In the genomic region with DNA sequence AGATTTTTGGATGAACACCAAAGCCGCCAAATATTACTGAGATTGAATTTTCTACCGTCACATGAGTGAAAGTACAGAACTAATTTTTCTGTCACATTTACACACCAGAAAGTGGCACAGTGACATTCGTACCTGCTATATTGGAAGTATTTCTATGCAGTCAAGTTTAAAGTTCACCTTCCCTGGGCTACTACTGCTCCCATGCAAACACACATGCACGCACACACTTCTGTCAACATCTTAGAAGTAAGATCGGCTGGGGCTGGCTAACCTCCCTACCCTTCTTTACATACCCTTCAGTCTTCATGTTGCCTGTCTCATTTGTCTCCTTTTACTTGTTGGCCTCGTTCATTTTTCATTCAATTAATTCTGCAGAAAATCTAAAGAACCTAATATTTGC, we compare ENCODE assay signal across 16 cellular contexts. TPM values are rescaled to one million over a fixed set of nuclear protein-coding genes. Genes with fewer than 3 reads are reported as not detected.
A peak's percentile ranks its signal among the peaks of the same experiment; 100 is the strongest.
DNase-seq lines count a peak whose midpoint lies in the region; ATAC-seq and TF ChIP-seq lines count a peak whose summit lies in the region.
"Had no signal": no experiment of that assay in that cellular context is flagged by ENCODE, and none has a peak within 500 bp of the region (broad histone marks: within the 10 kb centered on the region; RNA-seq: fewer than 3 reads in every experiment).

No MANE protein-coding gene starts in this region.

- H3K4me3 Mint-ChIP-seq in mesothelial cell of epicardium = no peak overlapping the region
- H3K4me3 Mint-ChIP-seq in CD8-positive, alpha-beta T cell = no peak overlapping the region
- no peak overlapping the region for H3K4me3 Mint-ChIP-seq in activated T-cell treated with anti-CD3 and anti-CD28 coated beads, Interleukin-2, amount 50 U/mL, for 4 hours
- H3K4me3 Mint-ChIP-seq in stimulated activated memory B cell treated with anti-CD40 and anti-IgM and Interleukin-4, amounts not matched to agents 10 μg/mL and 1 μg/mL and 100 μg/mL, for 72 hours = no peak overlapping the region
- H3K4me3 Mint-ChIP-seq: CD4-positive, CD25-positive, alpha-beta regulatory T cell had no signal

- H3K27ac ChIP-seq in body of pancreas (peak overlapping the region; percentile 46 to 67 (median 60)), urinary bladder (ENCODE audit: low read depth) (peak overlapping the region; percentile 52)
- no peak overlapping the region for H3K27ac ChIP-seq in CD8-positive, alpha-beta T cell (ENCODE audit: low read depth, low read length)
- H3K27ac ChIP-seq: SJCRH30 had no signal

- no peak for TF ChIP-seq POLR2A in body of pancreas (IDR thresholded peaks at IDR 0.05)

- peak overlapping the region; percentile 94 for H3K27ac Mint-ChIP-seq in mesothelial cell of epicardium
- no peak overlapping the region for H3K27ac Mint-ChIP-seq in CD8-positive, alpha-beta T cell
- no peak overlapping the region for H3K27ac Mint-ChIP-seq in stimulated activated memory B cell treated with anti-CD40 and anti-IgM and Interleukin-4, amounts not matched to agents 10 μg/mL and 1 μg/mL and 100 μg/mL, for 72 hours
- H3K27ac Mint-ChIP-seq: CD4-positive, CD25-positive, alpha-beta regulatory T cell had no signal

- no peaks in the 10 kb centered on the region for H3K9me3 ChIP-seq in body of pancreas
- H3K9me3 ChIP-seq in CD8-positive, alpha-beta T cell (ENCODE audit: low read length) = no peaks in the 10 kb centered on the region
- H3K9me3 ChIP-seq: SJCRH30 had no signal

- POLR2A ChIA-PET in CD8-positive, alpha-beta T cell (lab: Charles Lee) = no interaction called here

- H3K4me1 Mint-ChIP-seq in mesothelial cell of epicardium = peaks cover 37% of the 10 kb centered on the region
- H3K4me1 Mint-ChIP-seq in CD8-positive, alpha-beta T cell (ENCODE audit: low read depth) = no peaks in the 10 kb centered on the region
- no peaks in the 10 kb centered on the region for H3K4me1 Mint-ChIP-seq in activated T-cell treated with anti-CD3 and anti-CD28 coated beads, Interleukin-2, amount 50 U/mL, for 4 hours (ENCODE audit: low read depth)
- no peaks in the 10 kb centered on the region for H3K4me1 Mint-ChIP-seq in stimulated activated memory B cell treated with anti-CD40 and anti-IgM and Interleukin-4, amounts not matched to agents 10 μg/mL and 1 μg/mL and 100 μg/mL, for 72 hours
- H3K4me1 Mint-ChIP-seq: CD4-positive, CD25-positive, alpha-beta regulatory T cell had no signal

- no peaks in the 10 kb centered on the region for H3K27me3 ChIP-seq in body of pancreas
- no peaks in the 10 kb centered on the region for H3K27me3 ChIP-seq in CD8-positive, alpha-beta T cell (ENCODE audit: insufficient read depth, low read length)
- H3K27me3 ChIP-seq: SJCRH30 had no signal

- H3K36me3 Mint-ChIP-seq in mesothelial cell of epicardium = no peaks in the 10 kb centered on the region
- H3K36me3 Mint-ChIP-seq in CD8-positive, alpha-beta T cell = no peaks in the 10 kb centered on the region
- no peaks in the 10 kb centered on the region for H3K36me3 Mint-ChIP-seq in activated T-cell treated with anti-CD3 and anti-CD28 coated beads, Interleukin-2, amount 50 U/mL, for 4 hours (ENCODE audit: insufficient read depth)
- H3K36me3 Mint-ChIP-seq in stimulated activated memory B cell treated with anti-CD40 and anti-IgM and Interleukin-4, amounts not matched to agents 10 μg/mL and 1 μg/mL and 100 μg/mL, for 72 hours = no peaks in the 10 kb centered on the region
- H3K36me3 Mint-ChIP-seq: CD4-positive, CD25-positive, alpha-beta regulatory T cell had no signal

- DNase-seq in Right ventricle myocardium inferior (ENCODE audit: missing footprints) (peak; percentile 15), Right ventricle myocardium superior (no peak), body of pancreas (no peak), mesothelial cell of epicardium (ENCODE audit: low spot score in 2 of 2, unreplicated experiment in 2 of 2) (no peak)
- no peak for DNase-seq in CD8-positive, alpha-beta T cell
- no peak for DNase-seq in activated T-cell treated with anti-CD3 and anti-CD28 coated beads, Interleukin-2, amount 50 U/mL, for 4 hours
- DNase-seq: AML-193; CD4-positive, CD25-positive, alpha-beta regulatory T cell; DND-41; GDM1; GOT3; Kasumi-1; NCI-H1930; SJCRH30 had no signal

- intact Hi-C loops in Right ventricle myocardium inferior (cut with DNase I) (no loop called here), Right ventricle myocardium superior (cut with DNase I) (no loop called here), body of pancreas (cut with DNase I) (loop anchor here (10.0 kb wide), 1 partner anchor 88 kb away; no protein-coding TSS in a partner anchor)
- intact Hi-C loops in CD8-positive, alpha-beta T cell (cut with DNase I, micrococcal nuclease) = no loop called here

- CTCF ChIA-PET in CD8-positive, alpha-beta T cell (lab: Charles Lee) = no interaction called here

- WGBS in body of pancreas, 2 donors = 71 to 72% methylated on average over 6 of the region's 6 CpGs
- WGBS in urinary bladder = 93% methylated on average over 6 of the region's 6 CpGs

- peaks cover 72% of the 10 kb centered on the region for H3K4me1 ChIP-seq in body of pancreas
- H3K4me1 ChIP-seq in urinary bladder (ENCODE audit: insufficient read depth) = peaks cover 3% of the 10 kb centered on the region
- H3K4me1 ChIP-seq in CD8-positive, alpha-beta T cell (ENCODE audit: insufficient read depth, low read length) = no peaks in the 10 kb centered on the region

- no peaks in the 10 kb centered on the region for H3K9me3 Mint-ChIP-seq in mesothelial cell of epicardium
- no peaks in the 10 kb centered on the region for H3K9me3 Mint-ChIP-seq in CD8-positive, alpha-beta T cell
- H3K9me3 Mint-ChIP-seq in activated T-cell treated with anti-CD3 and anti-CD28 coated beads, Interleukin-2, amount 50 U/mL, for 4 hours = no peaks in the 10 kb centered on the region
- no peaks in the 10 kb centered on the region for H3K9me3 Mint-ChIP-seq in stimulated activated memory B cell treated with anti-CD40 and anti-IgM and Interleukin-4, amounts not matched to agents 10 μg/mL and 1 μg/mL and 100 μg/mL, for 72 hours

- TF ChIP-seq CTCF in body of pancreas (IDR thresholded peaks at IDR 0.05) (no peak), mesothelial cell of epicardium (IDR thresholded peaks at IDR 0.05; ENCODE audit: unreplicated experiment) (no peak)
- no peak for TF ChIP-seq CTCF in CD8-positive, alpha-beta T cell (IDR thresholded peaks at IDR 0.05)

- no peaks in the 10 kb centered on the region for H3K27me3 Mint-ChIP-seq in mesothelial cell of epicardium (ENCODE audit: low read depth)
- H3K27me3 Mint-ChIP-seq in CD8-positive, alpha-beta T cell (ENCODE audit: low read depth) = peaks cover 4% of the 10 kb centered on the region
- H3K27me3 Mint-ChIP-seq in activated T-cell treated with anti-CD3 and anti-CD28 coated beads, Interleukin-2, amount 50 U/mL, for 4 hours (ENCODE audit: low read depth) = peaks cover 7% of the 10 kb centered on the region
- H3K27me3 Mint-ChIP-seq in stimulated activated memory B cell treated with anti-CD40 and anti-IgM and Interleukin-4, amounts not matched to agents 10 μg/mL and 1 μg/mL and 100 μg/mL, for 72 hours = peaks cover 2% of the 10 kb centered on the region

- H3K36me3 ChIP-seq in body of pancreas (replicated peaks in 1 of 2; ENCODE audit: insufficient read depth in 1 of 2, low read depth in 2 of 2) = no peaks in the 10 kb centered on the region
- no peaks in the 10 kb centered on the region for H3K36me3 ChIP-seq in urinary bladder (ENCODE audit: insufficient read depth)
- H3K36me3 ChIP-seq in CD8-positive, alpha-beta T cell (ENCODE audit: insufficient read depth, low read length) = no peaks in the 10 kb centered on the region
- H3K36me3 ChIP-seq: SJCRH30 had no signal

- H3K4me3 ChIP-seq in body of pancreas = no peak overlapping the region
- H3K4me3 ChIP-seq in urinary bladder (ENCODE audit: low read depth, low read length) = no peak overlapping the region
- H3K4me3 ChIP-seq in CD8-positive, alpha-beta T cell (ENCODE audit: low read depth, low read length) = no peak overlapping the region
- H3K4me3 ChIP-seq: SJCRH30 had no signal

- ATAC-seq in Right ventricle myocardium inferior (no peak), Right ventricle myocardium superior (ENCODE audit: poor library complexity) (no peak), body of pancreas (no peak)
- no peak for ATAC-seq in CD8-positive, alpha-beta T cell
- no peak for ATAC-seq in activated T-cell treated with anti-CD3 and anti-CD28 coated beads, Interleukin-2, amount 50 U/mL, for 4 hours
- ATAC-seq in stimulated activated memory B cell treated with anti-CD40 and anti-IgM and Interleukin-4, amounts not matched to agents 10 μg/mL and 1 μg/mL and 100 μg/mL, for 72 hours = no peak

RNA-seq across cellular contexts. Expression of a gene that starts 19.0 kb away (rescaled TPM):
- total RNA-seq in Right ventricle myocardium inferior (124 TPM), Right ventricle myocardium superior (110 TPM), body of pancreas (100 to 1,000 TPM; 104 to 168 TPM), mesothelial cell of epicardium (39.2 to 52.2 TPM (median 43.5 TPM) in 3 replicates), urinary bladder (124 TPM)
- 64.8 TPM for polyA plus RNA-seq in urinary bladder
- total RNA-seq in CD8-positive, alpha-beta T cell = not detected
- 1 to 10 TPM in 1 of 3 donors, under 1 TPM in 2; 0.22 to 1.3 (median 0.37) TPM for total RNA-seq in activated T-cell treated with anti-CD3 and anti-CD28 coated beads, Interleukin-2, amount 50 U/mL, for 4 hours
- polyA plus RNA-seq: CD4-positive, CD25-positive, alpha-beta regulatory T cell had no signal

Comparison
In these comparisons a context has a peak if more than half of its experiments do, and no peak if none do; other contexts are left out.
1. RNA of a gene that starts 19.0 kb away (total RNA-seq): 104 to 168 TPM in body of pancreas, 124 TPM in Right ventricle myocardium inferior (single experiment), 124 TPM in urinary bladder (single experiment), 110 TPM in Right ventricle myocardium superior (single experiment) and 39.2 to 52.2 TPM in mesothelial cell of epicardium; 0.22 to 1.3 TPM in activated T-cell treated with anti-CD3 and anti-CD28 coated beads, Interleukin-2, amount 50 U/mL, for 4 hours and not detected in CD8-positive, alpha-beta T cell; every median in the first group is over 10 times any median in the second.